ENCODE assay signal across 1 cellular context in the genomic region with DNA sequence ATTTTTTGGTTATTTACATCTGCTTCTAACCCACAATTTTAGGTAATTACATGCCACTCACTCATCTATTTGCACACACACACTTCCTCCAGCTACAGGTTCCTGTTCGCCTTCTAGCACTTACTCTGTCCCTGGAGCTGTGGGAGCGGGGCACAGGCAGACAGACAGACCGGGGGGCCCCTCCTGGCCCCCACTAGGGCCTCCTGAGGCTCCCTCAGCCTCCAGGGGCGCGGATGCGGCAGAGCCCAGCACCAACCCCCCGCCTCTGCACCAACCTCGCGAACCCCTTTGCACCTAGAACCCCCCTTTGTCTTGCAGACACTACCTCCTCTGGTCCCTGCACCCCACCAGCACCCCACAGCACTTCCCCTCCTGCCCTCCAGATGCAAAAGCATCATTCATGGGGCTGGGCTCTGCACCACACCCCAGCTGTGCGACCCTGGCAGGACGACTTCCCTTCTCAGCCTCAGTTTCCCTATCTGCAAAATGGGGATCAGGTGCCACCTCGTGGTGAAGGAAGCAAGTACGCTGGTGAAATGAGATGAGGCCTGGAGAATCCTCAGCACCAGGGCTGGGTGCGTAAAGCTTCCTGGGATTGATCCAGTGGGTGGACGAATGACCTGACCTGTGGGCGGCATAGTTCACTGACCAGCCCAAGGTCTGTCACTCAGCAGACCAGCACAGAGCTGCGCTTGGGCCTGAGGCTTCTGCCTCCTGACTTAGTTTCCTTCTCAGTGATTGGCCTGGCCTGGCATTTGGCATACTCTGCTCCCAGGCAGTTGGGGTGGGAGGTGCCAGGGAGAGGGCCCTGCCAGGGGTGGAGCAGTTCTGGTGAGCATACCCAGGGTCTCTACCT.
TF ChIP-seq lines count a peak whose summit lies in the region.

No MANE protein-coding gene starts in this region.

TF ChIP-seq in H1, 55 proteins besides CTCF, POLR2A, EP300 and RAD21 (continued from another document):
- TF ChIP-seq, protein P1, sequence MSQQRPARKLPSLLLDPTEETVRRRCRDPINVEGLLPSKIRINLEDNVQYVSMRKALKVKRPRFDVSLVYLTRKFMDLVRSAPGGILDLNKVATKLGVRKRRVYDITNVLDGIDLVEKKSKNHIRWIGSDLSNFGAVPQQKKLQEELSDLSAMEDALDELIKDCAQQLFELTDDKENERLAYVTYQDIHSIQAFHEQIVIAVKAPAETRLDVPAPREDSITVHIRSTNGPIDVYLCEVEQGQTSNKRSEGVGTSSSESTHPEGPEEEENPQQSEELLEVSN (IDR thresholded peaks at IDR 0.05), result no peak
- TF ChIP-seq EGR1 (IDR thresholded peaks at IDR 0.05; ENCODE audit: borderline replicate concordance, low read depth, low read length), result no peak
- no peak for TF ChIP-seq MAFK (IDR thresholded peaks at IDR 0.05; ENCODE audit: low read depth, low read length)
- TF ChIP-seq, protein P2, sequence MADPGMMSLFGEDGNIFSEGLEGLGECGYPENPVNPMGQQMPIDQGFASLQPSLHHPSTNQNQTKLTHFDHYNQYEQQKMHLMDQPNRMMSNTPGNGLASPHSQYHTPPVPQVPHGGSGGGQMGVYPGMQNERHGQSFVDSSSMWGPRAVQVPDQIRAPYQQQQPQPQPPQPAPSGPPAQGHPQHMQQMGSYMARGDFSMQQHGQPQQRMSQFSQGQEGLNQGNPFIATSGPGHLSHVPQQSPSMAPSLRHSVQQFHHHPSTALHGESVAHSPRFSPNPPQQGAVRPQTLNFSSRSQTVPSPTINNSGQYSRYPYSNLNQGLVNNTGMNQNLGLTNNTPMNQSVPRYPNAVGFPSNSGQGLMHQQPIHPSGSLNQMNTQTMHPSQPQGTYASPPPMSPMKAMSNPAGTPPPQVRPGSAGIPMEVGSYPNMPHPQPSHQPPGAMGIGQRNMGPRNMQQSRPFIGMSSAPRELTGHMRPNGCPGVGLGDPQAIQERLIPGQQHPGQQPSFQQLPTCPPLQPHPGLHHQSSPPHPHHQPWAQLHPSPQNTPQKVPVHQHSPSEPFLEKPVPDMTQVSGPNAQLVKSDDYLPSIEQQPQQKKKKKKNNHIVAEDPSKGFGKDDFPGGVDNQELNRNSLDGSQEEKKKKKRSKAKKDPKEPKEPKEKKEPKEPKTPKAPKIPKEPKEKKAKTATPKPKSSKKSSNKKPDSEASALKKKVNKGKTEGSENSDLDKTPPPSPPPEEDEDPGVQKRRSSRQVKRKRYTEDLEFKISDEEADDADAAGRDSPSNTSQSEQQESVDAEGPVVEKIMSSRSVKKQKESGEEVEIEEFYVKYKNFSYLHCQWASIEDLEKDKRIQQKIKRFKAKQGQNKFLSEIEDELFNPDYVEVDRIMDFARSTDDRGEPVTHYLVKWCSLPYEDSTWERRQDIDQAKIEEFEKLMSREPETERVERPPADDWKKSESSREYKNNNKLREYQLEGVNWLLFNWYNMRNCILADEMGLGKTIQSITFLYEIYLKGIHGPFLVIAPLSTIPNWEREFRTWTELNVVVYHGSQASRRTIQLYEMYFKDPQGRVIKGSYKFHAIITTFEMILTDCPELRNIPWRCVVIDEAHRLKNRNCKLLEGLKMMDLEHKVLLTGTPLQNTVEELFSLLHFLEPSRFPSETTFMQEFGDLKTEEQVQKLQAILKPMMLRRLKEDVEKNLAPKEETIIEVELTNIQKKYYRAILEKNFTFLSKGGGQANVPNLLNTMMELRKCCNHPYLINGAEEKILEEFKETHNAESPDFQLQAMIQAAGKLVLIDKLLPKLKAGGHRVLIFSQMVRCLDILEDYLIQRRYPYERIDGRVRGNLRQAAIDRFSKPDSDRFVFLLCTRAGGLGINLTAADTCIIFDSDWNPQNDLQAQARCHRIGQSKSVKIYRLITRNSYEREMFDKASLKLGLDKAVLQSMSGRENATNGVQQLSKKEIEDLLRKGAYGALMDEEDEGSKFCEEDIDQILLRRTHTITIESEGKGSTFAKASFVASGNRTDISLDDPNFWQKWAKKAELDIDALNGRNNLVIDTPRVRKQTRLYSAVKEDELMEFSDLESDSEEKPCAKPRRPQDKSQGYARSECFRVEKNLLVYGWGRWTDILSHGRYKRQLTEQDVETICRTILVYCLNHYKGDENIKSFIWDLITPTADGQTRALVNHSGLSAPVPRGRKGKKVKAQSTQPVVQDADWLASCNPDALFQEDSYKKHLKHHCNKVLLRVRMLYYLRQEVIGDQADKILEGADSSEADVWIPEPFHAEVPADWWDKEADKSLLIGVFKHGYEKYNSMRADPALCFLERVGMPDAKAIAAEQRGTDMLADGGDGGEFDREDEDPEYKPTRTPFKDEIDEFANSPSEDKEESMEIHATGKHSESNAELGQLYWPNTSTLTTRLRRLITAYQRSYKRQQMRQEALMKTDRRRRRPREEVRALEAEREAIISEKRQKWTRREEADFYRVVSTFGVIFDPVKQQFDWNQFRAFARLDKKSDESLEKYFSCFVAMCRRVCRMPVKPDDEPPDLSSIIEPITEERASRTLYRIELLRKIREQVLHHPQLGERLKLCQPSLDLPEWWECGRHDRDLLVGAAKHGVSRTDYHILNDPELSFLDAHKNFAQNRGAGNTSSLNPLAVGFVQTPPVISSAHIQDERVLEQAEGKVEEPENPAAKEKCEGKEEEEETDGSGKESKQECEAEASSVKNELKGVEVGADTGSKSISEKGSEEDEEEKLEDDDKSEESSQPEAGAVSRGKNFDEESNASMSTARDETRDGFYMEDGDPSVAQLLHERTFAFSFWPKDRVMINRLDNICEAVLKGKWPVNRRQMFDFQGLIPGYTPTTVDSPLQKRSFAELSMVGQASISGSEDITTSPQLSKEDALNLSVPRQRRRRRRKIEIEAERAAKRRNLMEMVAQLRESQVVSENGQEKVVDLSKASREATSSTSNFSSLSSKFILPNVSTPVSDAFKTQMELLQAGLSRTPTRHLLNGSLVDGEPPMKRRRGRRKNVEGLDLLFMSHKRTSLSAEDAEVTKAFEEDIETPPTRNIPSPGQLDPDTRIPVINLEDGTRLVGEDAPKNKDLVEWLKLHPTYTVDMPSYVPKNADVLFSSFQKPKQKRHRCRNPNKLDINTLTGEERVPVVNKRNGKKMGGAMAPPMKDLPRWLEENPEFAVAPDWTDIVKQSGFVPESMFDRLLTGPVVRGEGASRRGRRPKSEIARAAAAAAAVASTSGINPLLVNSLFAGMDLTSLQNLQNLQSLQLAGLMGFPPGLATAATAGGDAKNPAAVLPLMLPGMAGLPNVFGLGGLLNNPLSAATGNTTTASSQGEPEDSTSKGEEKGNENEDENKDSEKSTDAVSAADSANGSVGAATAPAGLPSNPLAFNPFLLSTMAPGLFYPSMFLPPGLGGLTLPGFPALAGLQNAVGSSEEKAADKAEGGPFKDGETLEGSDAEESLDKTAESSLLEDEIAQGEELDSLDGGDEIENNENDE (IDR thresholded peaks at IDR 0.05; ENCODE audit: insufficient replicate concordance, low read length), result no peak
- TF ChIP-seq, protein P3, sequence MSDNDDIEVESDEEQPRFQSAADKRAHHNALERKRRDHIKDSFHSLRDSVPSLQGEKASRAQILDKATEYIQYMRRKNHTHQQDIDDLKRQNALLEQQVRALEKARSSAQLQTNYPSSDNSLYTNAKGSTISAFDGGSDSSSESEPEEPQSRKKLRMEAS (IDR thresholded peaks at IDR 0.05), result no peak
- TF ChIP-seq SIN3A (conservative IDR thresholded peaks at IDR 0.05 in 1 of 2, IDR thresholded peaks at IDR 0.05 in 1 of 2; ENCODE audit: low read depth in 1 of 2, low read length in 2 of 2), result no peak
- TF ChIP-seq KDM5A (IDR thresholded peaks at IDR 0.05; ENCODE audit: low read length), result no peak
- no peak for TF ChIP-seq GTF2F1 (IDR thresholded peaks at IDR 0.05; ENCODE audit: borderline replicate concordance, low read depth, low read length)
